8 cellular contexts compared by ENCODE assay signal in genomic region chr1:155226188-155226909, GRCh38. TPM values are rescaled to one million over a fixed set of nuclear protein-coding genes. Genes with fewer than 3 reads are reported as not detected.
DNase-seq lines count a peak whose midpoint lies in the region; ATAC-seq and TF ChIP-seq lines count a peak whose summit lies in the region.

No MANE protein-coding gene starts in this region.

- CTCF ChIA-PET in Panc1 (lab: Charles Lee), result interaction anchor here (0.8 kb wide), 1 partner anchor 19 kb away, joined by 3 read pairs; no protein-coding TSS in a partner anchor

- peak overlapping the region; percentile 92 for H3K27ac Mint-ChIP-seq in activated T-helper 1 cell treated with anti-CD3 and anti-CD28 coated beads, Interleukin-12 subunit alpha, Interleukin-12 subunit beta, Interleukin-2, Interleukin-4 antibody, amounts not matched to agents 30 ng/mL and 10 ng/mL and 1 ng/mL, durations not matched to agents 14 hours and 24 hours and 36 hours
- peak overlapping the region; percentile 91 to 94 for H3K27ac Mint-ChIP-seq in natural killer cell treated with Interleukin-12 subunit alpha and Interleukin-12 subunit beta and Interleukin-15 and Interleukin-18, amount 100 ng/mL, for 72 hours

- H3K4me1 ChIP-seq in Panc1 (ENCODE audit: control insufficient read depth, insufficient read depth, low read length), result peaks cover 32% of the 10 kb centered on the region

- H3K27me3 ChIP-seq in Panc1 (ENCODE audit: control insufficient read depth, insufficient read depth, low read length), result no peaks in the 10 kb centered on the region

- peak overlapping the region; percentile 95 for H3K4me3 Mint-ChIP-seq in activated T-helper 1 cell treated with anti-CD3 and anti-CD28 coated beads, Interleukin-12 subunit alpha, Interleukin-12 subunit beta, Interleukin-2, Interleukin-4 antibody, amounts not matched to agents 30 ng/mL and 10 ng/mL and 1 ng/mL, durations not matched to agents 14 hours and 24 hours and 36 hours
- H3K4me3 Mint-ChIP-seq in natural killer cell treated with Interleukin-12 subunit alpha and Interleukin-12 subunit beta and Interleukin-15 and Interleukin-18, amount 100 ng/mL, for 72 hours, result peak overlapping the region; percentile 98

- no peaks in the 10 kb centered on the region for H3K36me3 ChIP-seq in Panc1 (ENCODE audit: control insufficient read depth, insufficient read depth, low read length)

- in situ Hi-C loops in Panc1 (cut with HindIII; ENCODE audit: low pct_unique_long_range_greater_than_20kb, low sequenced_read_pairs), result no loop called here

- intact Hi-C loops in Panc1 (cut with micrococcal nuclease; ENCODE audit: unreplicated experiment), result loop anchor here (1.0 kb wide), 1 partner anchor 20 kb away; no protein-coding TSS in a partner anchor
- intact Hi-C loops in activated T-helper 1 cell treated with anti-CD3 and anti-CD28 coated beads, Interleukin-12 subunit alpha, Interleukin-12 subunit beta, Interleukin-2, Interleukin-4 antibody, amounts not matched to agents 30 ng/mL and 10 ng/mL and 1 ng/mL, durations not matched to agents 14 hours and 24 hours and 36 hours (cut with micrococcal nuclease), result loop anchor here (1.0 to 2.0 kb wide), 4 partner anchors 19 to 86 kb away; partner anchors contain the start of genes CLK2, DPM3 and THBS3

- peaks cover 4% of the 10 kb centered on the region for H3K36me3 Mint-ChIP-seq in activated T-helper 1 cell treated with anti-CD3 and anti-CD28 coated beads, Interleukin-12 subunit alpha, Interleukin-12 subunit beta, Interleukin-2, Interleukin-4 antibody, amounts not matched to agents 30 ng/mL and 10 ng/mL and 1 ng/mL, durations not matched to agents 14 hours and 24 hours and 36 hours (ENCODE audit: low read depth)
- no peaks in the 10 kb centered on the region for H3K36me3 Mint-ChIP-seq in natural killer cell treated with Interleukin-12 subunit alpha and Interleukin-12 subunit beta and Interleukin-15 and Interleukin-18, amount 100 ng/mL, for 72 hours

- peak overlapping the region; percentile 96 for H3K27ac ChIP-seq in Panc1 (ENCODE audit: low read length)

- H3K4me3 ChIP-seq in Panc1 (ENCODE audit: low read depth in 2 of 2, low read length in 2 of 2), result peak overlapping the region; percentile 74 to 80

- peak; percentile 78; the same call in 1 of the 2 replicates for TF ChIP-seq CTCF in Panc1 (IDR thresholded peaks at IDR 0.05)

- ATAC-seq in Panc1 (peak; percentile 29), GM19397 (IDR thresholded peaks at IDR 0.05; ENCODE audit: unreplicated experiment) (no peak)
- peak; percentile 56 to 61 for ATAC-seq in natural killer cell treated with Interleukin-12 subunit alpha and Interleukin-12 subunit beta and Interleukin-15 and Interleukin-18, amount 100 ng/mL, for 72 hours

- BruUV-seq in Panc1 (replicated peaks; lab: Mats Ljungman, UMichigan), result no TSS peak

- H3K9me3 Mint-ChIP-seq in activated T-helper 1 cell treated with anti-CD3 and anti-CD28 coated beads, Interleukin-12 subunit alpha, Interleukin-12 subunit beta, Interleukin-2, Interleukin-4 antibody, amounts not matched to agents 30 ng/mL and 10 ng/mL and 1 ng/mL, durations not matched to agents 14 hours and 24 hours and 36 hours, result no peaks in the 10 kb centered on the region
- H3K9me3 Mint-ChIP-seq in natural killer cell treated with Interleukin-12 subunit alpha and Interleukin-12 subunit beta and Interleukin-15 and Interleukin-18, amount 100 ng/mL, for 72 hours, result no peaks in the 10 kb centered on the region

- H3K4me1 Mint-ChIP-seq in activated T-helper 1 cell treated with anti-CD3 and anti-CD28 coated beads, Interleukin-12 subunit alpha, Interleukin-12 subunit beta, Interleukin-2, Interleukin-4 antibody, amounts not matched to agents 30 ng/mL and 10 ng/mL and 1 ng/mL, durations not matched to agents 14 hours and 24 hours and 36 hours (ENCODE audit: low read depth), result peaks cover 15% of the 10 kb centered on the region
- H3K4me1 Mint-ChIP-seq in natural killer cell treated with Interleukin-12 subunit alpha and Interleukin-12 subunit beta and Interleukin-15 and Interleukin-18, amount 100 ng/mL, for 72 hours (ENCODE audit: low read depth in 2 of 2), result peaks cover 23 to 27% of the 10 kb centered on the region in 2 donors

- no peaks in the 10 kb centered on the region for H3K9me3 ChIP-seq in Panc1 (ENCODE audit: control insufficient read depth, insufficient read depth, low read depth, low read length)

- H3K27me3 Mint-ChIP-seq in activated T-helper 1 cell treated with anti-CD3 and anti-CD28 coated beads, Interleukin-12 subunit alpha, Interleukin-12 subunit beta, Interleukin-2, Interleukin-4 antibody, amounts not matched to agents 30 ng/mL and 10 ng/mL and 1 ng/mL, durations not matched to agents 14 hours and 24 hours and 36 hours (ENCODE audit: insufficient read depth), result no peaks in the 10 kb centered on the region
- no peaks in the 10 kb centered on the region for H3K27me3 Mint-ChIP-seq in natural killer cell treated with Interleukin-12 subunit alpha and Interleukin-12 subunit beta and Interleukin-15 and Interleukin-18, amount 100 ng/mL, for 72 hours

- POLR2A ChIA-PET in Panc1 (lab: Charles Lee), result interaction anchor here (0.6 kb wide), 1 partner anchor 32 kb away, joined by 3 read pairs; no protein-coding TSS in a partner anchor

- peak; percentile 69 for DNase-seq in GM03348 (ENCODE audit: low spot score)
- DNase-seq in Kasumi-1 (lab: John Stamatoyannopoulos, UW), result peak; percentile 98 to 99
- DNase-seq in Panc1 (ENCODE audit: low read depth, low spot score), result no peak
- peak; percentile 70 for DNase-seq in activated T-helper 1 cell treated with anti-CD3 and anti-CD28 coated beads, Interleukin-12 subunit alpha, Interleukin-12 subunit beta, Interleukin-2, Interleukin-4 antibody, amounts not matched to agents 30 ng/mL and 10 ng/mL and 1 ng/mL, durations not matched to agents 14 hours and 24 hours and 36 hours (ENCODE audit: low spot score)
- DNase-seq in fibroblast of peridontal ligament (ENCODE audit: extremely low read depth), result peak; percentile 81
- DNase-seq in natural killer cell treated with Interleukin-12 subunit alpha and Interleukin-12 subunit beta and Interleukin-15 and Interleukin-18, amount 100 ng/mL, for 72 hours (ENCODE audit: low spot score), result peak; percentile 75
- DNase-seq in stimulated activated naive CD4-positive, alpha-beta T cell (lab: John Stamatoyannopoulos, UW), result peak; percentile 71 to 85 (median 78)

RNA-seq across cellular contexts. Expression of gene MTX1, which starts 17.9 kb away (rescaled TPM):
- total RNA-seq in Panc1 (2021; ENCODE audit: unreplicated experiment), result 53.6 TPM
- 87.4 TPM for polyA plus RNA-seq in Panc1 (2012; ENCODE audit: insufficient read length)
- total RNA-seq in activated T-helper 1 cell treated with anti-CD3 and anti-CD28 coated beads, Interleukin-12 subunit alpha, Interleukin-12 subunit beta, Interleukin-2, Interleukin-4 antibody, amounts not matched to agents 30 ng/mL and 10 ng/mL and 1 ng/mL, durations not matched to agents 14 hours and 24 hours and 36 hours, result 61.8 and 62.3 TPM in 2 replicates
- 10 to 100 TPM; 42.6 to 53.0 TPM for total RNA-seq in natural killer cell treated with Interleukin-12 subunit alpha and Interleukin-12 subunit beta and Interleukin-15 and Interleukin-18, amount 100 ng/mL, for 72 hours

RNA-seq across cellular contexts. Expression of gene THBS3, which starts 18.7 kb away (rescaled TPM):
- 35.9 TPM for total RNA-seq in Panc1 (2021; ENCODE audit: unreplicated experiment)
- 40.8 TPM for polyA plus RNA-seq in Panc1 (2012; ENCODE audit: insufficient read length)
- 9.7 and 10.0 TPM in 2 replicates for total RNA-seq in activated T-helper 1 cell treated with anti-CD3 and anti-CD28 coated beads, Interleukin-12 subunit alpha, Interleukin-12 subunit beta, Interleukin-2, Interleukin-4 antibody, amounts not matched to agents 30 ng/mL and 10 ng/mL and 1 ng/mL, durations not matched to agents 14 hours and 24 hours and 36 hours
- 1 to 10 TPM; 4.1 to 9.4 TPM for total RNA-seq in natural killer cell treated with Interleukin-12 subunit alpha and Interleukin-12 subunit beta and Interleukin-15 and Interleukin-18, amount 100 ng/mL, for 72 hours

RNA-seq across cellular contexts. Expression of gene ENTREP3, which starts 28.9 kb away (rescaled TPM):
- 94.7 TPM for total RNA-seq in Panc1 (2021; ENCODE audit: unreplicated experiment)
- polyA plus RNA-seq in Panc1 (2012; ENCODE audit: insufficient read length), result 122 TPM
- total RNA-seq in activated T-helper 1 cell treated with anti-CD3 and anti-CD28 coated beads, Interleukin-12 subunit alpha, Interleukin-12 subunit beta, Interleukin-2, Interleukin-4 antibody, amounts not matched to agents 30 ng/mL and 10 ng/mL and 1 ng/mL, durations not matched to agents 14 hours and 24 hours and 36 hours, result 40.3 and 45.5 TPM in 2 replicates
- total RNA-seq in natural killer cell treated with Interleukin-12 subunit alpha and Interleukin-12 subunit beta and Interleukin-15 and Interleukin-18, amount 100 ng/mL, for 72 hours, result 10 to 100 TPM; 12.3 to 38.0 TPM

RNA-seq across cellular contexts. Expression of gene SCAMP3, which starts 35.8 kb away (rescaled TPM):
- total RNA-seq in Panc1 (2021; ENCODE audit: unreplicated experiment), result 200 TPM
- 232 TPM for polyA plus RNA-seq in Panc1 (2012; ENCODE audit: insufficient read length)
- 147 and 168 TPM in 2 replicates for total RNA-seq in activated T-helper 1 cell treated with anti-CD3 and anti-CD28 coated beads, Interleukin-12 subunit alpha, Interleukin-12 subunit beta, Interleukin-2, Interleukin-4 antibody, amounts not matched to agents 30 ng/mL and 10 ng/mL and 1 ng/mL, durations not matched to agents 14 hours and 24 hours and 36 hours
- 100 to 1,000 TPM; 134 to 169 TPM for total RNA-seq in natural killer cell treated with Interleukin-12 subunit alpha and Interleukin-12 subunit beta and Interleukin-15 and Interleukin-18, amount 100 ng/mL, for 72 hours

RNA-seq across cellular contexts. Expression of gene CLK2, which starts 47.0 kb away (rescaled TPM):
- 43.6 TPM for total RNA-seq in Panc1 (2021; ENCODE audit: unreplicated experiment)
- 38.2 TPM for polyA plus RNA-seq in Panc1 (2012; ENCODE audit: insufficient read length)
- 87.0 and 91.6 TPM in 2 replicates for total RNA-seq in activated T-helper 1 cell treated with anti-CD3 and anti-CD28 coated beads, Interleukin-12 subunit alpha, Interleukin-12 subunit beta, Interleukin-2, Interleukin-4 antibody, amounts not matched to agents 30 ng/mL and 10 ng/mL and 1 ng/mL, durations not matched to agents 14 hours and 24 hours and 36 hours
- total RNA-seq in natural killer cell treated with Interleukin-12 subunit alpha and Interleukin-12 subunit beta and Interleukin-15 and Interleukin-18, amount 100 ng/mL, for 72 hours, result 100 to 1,000 TPM in 1 of 2 donors, 10 to 100 TPM in 1; 77.1 to 117 TPM
